In genomic region chr7:136698231-136698630, GRCh38 we compare ENCODE assay signal across 21 cellular contexts.
DNase-seq lines count a peak whose midpoint lies in the region; ATAC-seq and TF ChIP-seq lines count a peak whose summit lies in the region.
"Had no signal": no experiment of that assay in that cellular context is flagged by ENCODE, and none has a peak within 500 bp of the region (broad histone marks: within the 10 kb centered on the region; RNA-seq: fewer than 3 reads in every experiment).

No MANE protein-coding gene starts in this region.

- intact Hi-C loops in heart right ventricle (cut with DNase I), result no loop called here
- intact Hi-C loops in Right ventricle myocardium inferior (cut with DNase I), result loop anchor here (10.0 kb wide), 1 partner anchor 167 kb away; the partner anchor contains the start of gene CHRM2

- ATAC-seq in heart right ventricle (peak in 5 of 8 donors; percentile 67 to 83 (median 74)), Right ventricle myocardium inferior (no peak)
- ATAC-seq: A549, HCT116, HepG2, K562 had no signal

- no peak overlapping the region for H3K9ac ChIP-seq in endodermal cell (ENCODE audit: extremely low read depth, low read length, poor library complexity, severe bottlenecking)

- H3K27ac ChIP-seq in heart right ventricle, result no peak overlapping the region
- H3K27ac ChIP-seq in endodermal cell (ENCODE audit: low read depth, low read length), result no peak overlapping the region
- H3K27ac ChIP-seq: A549, HL-60 had no signal

- H3K4me3 Mint-ChIP-seq in mesothelial cell of epicardium, result no peak overlapping the region
- H3K4me3 Mint-ChIP-seq in endodermal cell, result no peak overlapping the region
- H3K4me3 Mint-ChIP-seq: B cell had no signal

- H3K4me3 ChIP-seq in heart right ventricle (no peak overlapping the region), endodermal cell (ENCODE audit: low read length) (no peak overlapping the region)
- H3K4me3 ChIP-seq: A549, K562, MG63 had no signal

- peaks cover 0 to 7% (median 0%) of the 10 kb centered on the region in 9 donors for H3K4me1 ChIP-seq in heart right ventricle
- no peaks in the 10 kb centered on the region for H3K4me1 ChIP-seq in endodermal cell (ENCODE audit: control insufficient read depth, insufficient read depth, low read length)
- H3K4me1 ChIP-seq: A549 had no signal

- 22 to 39% methylated on average over 3 of the region's 3 CpGs for WGBS in heart right ventricle, 2 donors
- WGBS in endodermal cell (ENCODE audit: insufficient coverage in 1 of 2, insufficient read length in 1 of 2), 2 experiments, result 93% methylated on average over 1 of the region's 3 CpGs; no CpG with 5 or more reads in 1 of the 2 experiments

- H3K27me3 Mint-ChIP-seq in mesothelial cell of epicardium (ENCODE audit: low read depth), result no peaks in the 10 kb centered on the region
- no peaks in the 10 kb centered on the region for H3K27me3 Mint-ChIP-seq in endodermal cell (ENCODE audit: insufficient read depth)
- H3K27me3 Mint-ChIP-seq: B cell had no signal

- no peaks in the 10 kb centered on the region for H3K36me3 Mint-ChIP-seq in mesothelial cell of epicardium
- H3K36me3 Mint-ChIP-seq in endodermal cell (ENCODE audit: low read depth), result no peaks in the 10 kb centered on the region

- DNase-seq in heart right ventricle (no peak), Right ventricle myocardium inferior (ENCODE audit: missing footprints) (no peak), amniotic epithelial cell (ENCODE audit: low read depth) (peak; percentile 90), mesothelial cell of epicardium (ENCODE audit: low spot score in 2 of 2, unreplicated experiment in 2 of 2) (no peak), endodermal cell (no peak), ureter (ENCODE audit: low spot score) (no peak)
- DNase-seq in stimulated activated naive CD4-positive, alpha-beta T cell (lab: John Stamatoyannopoulos, UW), result no peak
- DNase-seq: DMS53, GDM1, MG63, NCI-H187 treated with DMSO at 0.1 percent for 48 hours, NCI-H2107, NCI-H2227 treated with DMSO at 0.1 percent for 48 hours, NCI-H510A treated with DMSO at 0.1 percent for 48 hours, NCI-H748 treated with DMSO at 0.1 percent for 48 hours had no signal

- H3K9me3 Mint-ChIP-seq in mesothelial cell of epicardium (no peaks in the 10 kb centered on the region), endodermal cell (no peaks in the 10 kb centered on the region)

- H3K9me3 ChIP-seq in heart right ventricle (peaks cover 0 to 7% (median 0%) of the 10 kb centered on the region in 11 donors), endodermal cell (ENCODE audit: control insufficient read depth, low read length) (no peaks in the 10 kb centered on the region)
- H3K9me3 ChIP-seq: A549, MG63 had no signal

- H3K36me3 ChIP-seq in heart right ventricle (no peaks in the 10 kb centered on the region), endodermal cell (ENCODE audit: control insufficient read depth, insufficient read depth, low read length) (no peaks in the 10 kb centered on the region)
- H3K36me3 ChIP-seq: MG63 had no signal

- peak overlapping the region; percentile 10 for H3K27ac Mint-ChIP-seq in mesothelial cell of epicardium
- H3K27ac Mint-ChIP-seq in endodermal cell, result no peak overlapping the region
- H3K27ac Mint-ChIP-seq: B cell had no signal

- peaks cover 11% of the 10 kb centered on the region for H3K4me1 Mint-ChIP-seq in mesothelial cell of epicardium
- peaks cover 5% of the 10 kb centered on the region for H3K4me1 Mint-ChIP-seq in endodermal cell
- H3K4me1 Mint-ChIP-seq: B cell had no signal

- H3K27me3 ChIP-seq in heart right ventricle, result no peaks in the 10 kb centered on the region
- no peaks in the 10 kb centered on the region for H3K27me3 ChIP-seq in endodermal cell (ENCODE audit: control insufficient read depth, insufficient read depth, low read length, poor library complexity, severe bottlenecking)
- H3K27me3 ChIP-seq: MG63 had no signal

- TF ChIP-seq CTCF in heart right ventricle (IDR thresholded peaks at IDR 0.05) (no peak), mesothelial cell of epicardium (IDR thresholded peaks at IDR 0.05; ENCODE audit: unreplicated experiment) (no peak), endodermal cell (conservative IDR thresholded peaks at IDR 0.05) (no peak)
